24 cellular contexts compared by ENCODE assay signal in the genomic region with DNA sequence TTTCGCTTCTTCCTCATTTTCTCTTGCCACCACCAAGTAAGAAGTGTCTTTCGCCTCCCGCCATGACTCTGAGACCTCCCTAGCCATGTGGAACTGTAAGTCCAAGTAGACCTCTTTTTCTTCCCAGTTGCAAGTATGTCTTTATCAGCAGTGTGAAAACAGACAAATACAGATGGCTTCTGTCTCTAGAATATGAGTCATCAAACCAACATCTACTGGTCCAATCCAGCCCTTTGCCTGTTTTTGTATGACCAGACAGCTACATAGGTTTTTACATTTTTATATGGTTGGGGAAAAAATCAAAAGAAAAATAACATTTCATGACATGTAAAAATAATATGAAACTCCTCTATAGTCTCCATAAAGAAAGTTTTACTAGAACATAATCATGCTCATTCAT.
"Had no signal": no experiment of that assay in that cellular context is flagged by ENCODE, and none has a peak within 500 bp of the region (broad histone marks: within the 10 kb centered on the region; RNA-seq: fewer than 3 reads in every experiment).

No MANE protein-coding gene starts in this region.

- ATAC-seq: activated CD8-positive, alpha-beta memory T cell treated with anti-CD3 and anti-CD28 coated beads, Interleukin-2, amount 10 ng/mL, durations not matched to agents 7 days and 5 days; activated naive CD4-positive, alpha-beta T cell treated with anti-CD3 and anti-CD28 coated beads, Interleukin-2, amount 50 U/mL, for 72 hours; activated naive CD8-positive, alpha-beta T cell treated with anti-CD3 and anti-CD28 coated beads, Interleukin-2, amount 50 U/mL, for 24 hours; PC-3; T-helper 17 cell had no signal

- H3K4me3 Mint-ChIP-seq: activated B cell treated with CpG ODN at 0.5 μM for 24 hours; activated CD4-positive, alpha-beta T cell treated with anti-CD3 and anti-CD28 coated beads, Interleukin-2, amount 10 ng/mL, durations not matched to agents 24 days and 14 days; activated CD8-positive, alpha-beta memory T cell treated with anti-CD3 and anti-CD28 coated beads, Interleukin-2, amount 10 ng/mL, durations not matched to agents 7 days and 5 days; activated naive CD8-positive, alpha-beta T cell treated with anti-CD3 and anti-CD28 coated beads, Interleukin-2, amount 50 U/mL, for 24 hours; activated T-cell treated with anti-CD3 and anti-CD28 coated beads, Interleukin-2, amount 50 U/mL, for 24 hours; activated T-helper 1 cell treated with anti-CD3 and anti-CD28 coated beads, Interleukin-12 subunit alpha, Interleukin-12 subunit beta, Interleukin-2, Interleukin-4 antibody, amounts not matched to agents 30 ng/mL and 10 ng/mL and 1 ng/mL, durations not matched to agents 14 hours and 24 hours and 36 hours; T-helper 17 cell had no signal

- H3K9ac ChIP-seq: KMS-11 had no signal

- H3K27ac ChIP-seq: KMS-11 had no signal

- H3K4me1 Mint-ChIP-seq: activated B cell treated with CpG ODN at 0.5 μM for 24 hours; activated CD4-positive, alpha-beta T cell treated with anti-CD3 and anti-CD28 coated beads, Interleukin-2, amount 10 ng/mL, durations not matched to agents 24 days and 14 days; activated CD8-positive, alpha-beta memory T cell treated with anti-CD3 and anti-CD28 coated beads, Interleukin-2, amount 10 ng/mL, durations not matched to agents 7 days and 5 days; activated naive CD8-positive, alpha-beta T cell treated with anti-CD3 and anti-CD28 coated beads, Interleukin-2, amount 50 U/mL, for 24 hours; T-helper 17 cell had no signal

- H3K36me3 Mint-ChIP-seq: activated CD8-positive, alpha-beta memory T cell treated with anti-CD3 and anti-CD28 coated beads, Interleukin-2, amount 10 ng/mL, durations not matched to agents 7 days and 5 days; activated naive CD4-positive, alpha-beta T cell treated with anti-CD3 and anti-CD28 coated beads, Interleukin-2, amount 50 U/mL, for 72 hours had no signal

- H3K27me3 Mint-ChIP-seq: activated B cell treated with CpG ODN at 0.5 μM for 24 hours; activated CD8-positive, alpha-beta memory T cell treated with anti-CD3 and anti-CD28 coated beads, Interleukin-2, amount 10 ng/mL, durations not matched to agents 7 days and 5 days; activated T-cell treated with anti-CD3 and anti-CD28 coated beads, Interleukin-2, amount 50 U/mL, for 24 hours; T-helper 17 cell had no signal

- DNase-seq: activated B cell treated with CpG ODN at 0.5 μM for 24 hours; activated CD4-positive, alpha-beta T cell treated with anti-CD3 and anti-CD28 coated beads for 1 hour; activated CD4-positive, alpha-beta T cell treated with anti-CD3 and anti-CD28 coated beads, Interleukin-2, amount 10 ng/mL, durations not matched to agents 24 days and 14 days; activated CD4-positive, alpha-beta T cell treated with anti-CD3 and anti-CD28 coated beads, Interleukin-2, amount 50 U/mL, for 48 hours; activated CD8-positive, alpha-beta memory T cell treated with anti-CD3 and anti-CD28 coated beads, Interleukin-2, amount 10 ng/mL, durations not matched to agents 7 days and 5 days; activated effector memory CD4-positive, alpha-beta T cell treated with Interleukin-2 at 50 U/mL for 16 hours; activated naive CD4-positive, alpha-beta T cell; activated naive CD8-positive, alpha-beta T cell treated with anti-CD3 and anti-CD28 coated beads, Interleukin-2, amount 50 U/mL, for 24 hours; activated T-cell treated with anti-CD3 and anti-CD28 coated beads, Interleukin-2, amount 50 U/mL, for 24 hours; caudate nucleus; MM.1S; NCI-H1105 treated with DMSO at 0.1 percent for 48 hours; NCI-H1436 treated with DMSO at 0.1 percent for 48 hours; NCI-H187; NCI-H2081 treated with DMSO at 0.1 percent for 48 hours; NCI-H446; NCI-H524; PC-3; SIG-M5; T-helper 17 cell; T1000 had no signal

- H3K27ac Mint-ChIP-seq: activated B cell treated with CpG ODN at 0.5 μM for 24 hours; activated CD4-positive, alpha-beta T cell treated with anti-CD3 and anti-CD28 coated beads, Interleukin-2, amount 10 ng/mL, durations not matched to agents 24 days and 14 days; activated CD8-positive, alpha-beta memory T cell treated with anti-CD3 and anti-CD28 coated beads, Interleukin-2, amount 10 ng/mL, durations not matched to agents 7 days and 5 days; activated naive CD4-positive, alpha-beta T cell treated with anti-CD3 and anti-CD28 coated beads, Interleukin-2, amount 50 U/mL, for 72 hours; activated naive CD8-positive, alpha-beta T cell treated with anti-CD3 and anti-CD28 coated beads, Interleukin-2, amount 50 U/mL, for 24 hours; activated T-cell treated with anti-CD3 and anti-CD28 coated beads, Interleukin-2, amount 50 U/mL, for 24 hours; activated T-helper 1 cell treated with anti-CD3 and anti-CD28 coated beads, Interleukin-12 subunit alpha, Interleukin-12 subunit beta, Interleukin-2, Interleukin-4 antibody, amounts not matched to agents 30 ng/mL and 10 ng/mL and 1 ng/mL, durations not matched to agents 14 hours and 24 hours and 36 hours; T-helper 17 cell had no signal

- H3K4me2 ChIP-seq: KMS-11 had no signal

- H3K9me3 Mint-ChIP-seq: activated B cell treated with CpG ODN at 0.5 μM for 24 hours; activated CD4-positive, alpha-beta T cell treated with anti-CD3 and anti-CD28 coated beads, Interleukin-2, amount 10 ng/mL, durations not matched to agents 24 days and 14 days; activated naive CD4-positive, alpha-beta T cell treated with anti-CD3 and anti-CD28 coated beads, Interleukin-2, amount 50 U/mL, for 72 hours; activated naive CD8-positive, alpha-beta T cell treated with anti-CD3 and anti-CD28 coated beads, Interleukin-2, amount 50 U/mL, for 24 hours; activated T-cell treated with anti-CD3 and anti-CD28 coated beads, Interleukin-2, amount 50 U/mL, for 24 hours; activated T-helper 1 cell treated with anti-CD3 and anti-CD28 coated beads, Interleukin-12 subunit alpha, Interleukin-12 subunit beta, Interleukin-2, Interleukin-4 antibody, amounts not matched to agents 30 ng/mL and 10 ng/mL and 1 ng/mL, durations not matched to agents 14 hours and 24 hours and 36 hours had no signal
